Comparison of ENCODE assay signal across 8 cellular contexts in the genomic region with DNA sequence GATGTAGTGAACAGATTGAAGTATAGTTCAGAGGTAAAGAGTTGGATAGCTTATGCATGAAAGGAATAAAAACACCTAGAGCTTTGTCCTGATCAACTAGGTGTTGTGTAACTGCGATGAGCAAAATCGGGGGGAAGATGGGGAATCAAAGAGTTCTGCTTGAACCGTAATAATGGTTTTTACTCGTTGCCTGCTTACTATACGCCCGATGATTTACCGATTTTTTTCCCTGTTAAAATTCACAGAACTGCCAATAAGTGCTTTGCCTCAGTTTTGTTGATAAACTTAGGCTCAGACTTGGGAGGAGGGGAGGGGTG. TPM values are rescaled to one million over a fixed set of nuclear protein-coding genes. Genes with fewer than 3 reads are reported as not detected.
DNase-seq lines count a peak whose midpoint lies in the region; ATAC-seq and TF ChIP-seq lines count a peak whose summit lies in the region.

No MANE protein-coding gene starts in this region.

- H3K27ac Mint-ChIP-seq in naive B cell, result peak overlapping the region; percentile 96 to 99 (median 98)

- no peaks in the 10 kb centered on the region for H3K36me3 Mint-ChIP-seq in naive B cell

- H3K9me3 Mint-ChIP-seq in naive B cell, result no peaks in the 10 kb centered on the region

- ATAC-seq in naive B cell (ENCODE audit: low read depth in 2 of 2) (no peak), HG02798 (IDR thresholded peaks at IDR 0.05; ENCODE audit: poor library complexity, unreplicated experiment) (no peak)

- H3K9me3 ChIP-seq in AG04450 (ENCODE audit: control insufficient read depth, insufficient read depth, low read length), result no peaks in the 10 kb centered on the region; the same call in 1 of the 2 replicates

- peak overlapping the region; percentile 90 to 99 (median 96) for H3K4me3 Mint-ChIP-seq in naive B cell

- H3K4me3 ChIP-seq in AG04450 (ENCODE audit: low read depth, low read length) (peak overlapping the region; percentile 76), choroid plexus epithelial cell (ENCODE audit: low read depth, low read length) (peak overlapping the region; percentile 62)
- peak overlapping the region; percentile 96 for H3K4me3 ChIP-seq in Jurkat, Clone E6-1 (ENCODE audit: low read length)

- H3K27me3 Mint-ChIP-seq in naive B cell, result no peaks in the 10 kb centered on the region

- no peak overlapping the region for H3K27ac ChIP-seq in AG04450 (ENCODE audit: low read depth, low read length)

- CTCF ChIA-PET in AG04450 (lab: Charles Lee), result interaction anchor here (0.7 to 10.3 kb wide), 5 partner anchors 46 to 626 kb away, joined by 3 to 78 read pairs (median 7); no protein-coding TSS in a partner anchor

- DNase-seq in AG04450 (ENCODE audit: low read depth, low spot score) (no peak), choroid plexus epithelial cell (ENCODE audit: low read depth) (no peak), naive B cell (no peak), GM19240 (ENCODE audit: insufficient read length, low spot score) (no peak), RPMI8226 (no peak)
- DNase-seq in Jurkat, Clone E6-1 (ENCODE audit: low read depth, low spot score), result no peak
- no peak for DNase-seq in stimulated activated CD4-positive, alpha-beta T cell treated with anti-CD3 and anti-CD28 coated beads, Interleukin-4, amount 100 ng/mL, for 4 hours

- H3K4me1 Mint-ChIP-seq in naive B cell, result peaks cover 33 to 53% (median 51%) of the 10 kb centered on the region in 3 donors

- no peaks in the 10 kb centered on the region for H3K27me3 ChIP-seq in AG04450 (ENCODE audit: control insufficient read depth, insufficient read depth, low read length)

- no peak for TF ChIP-seq CTCF in AG04450 (IDR thresholded peaks at IDR 0.05; ENCODE audit: low read depth, low read length)
- TF ChIP-seq CTCF in choroid plexus epithelial cell (conservative IDR thresholded peaks at IDR 0.05; ENCODE audit: low read depth, low read length), result no peak

- POLR2A ChIA-PET in AG04450 (lab: Yijun Ruan, JAX), result interaction anchor here (0.5 to 2.2 kb wide), 7 partner anchors 10 to 984 kb away, joined by 3 to 27 read pairs (median 3); a partner anchor contains a TSS

RNA-seq across cellular contexts. Expression of a gene that starts 0.8 kb away (rescaled TPM):
- polyA plus RNA-seq in AG04450 (2011; rRNA removed), result 43.6 and 56.2 TPM in 2 replicates
- polyA minus RNA-seq in AG04450 (2011; rRNA and poly(A)+ RNA removed), result 12.6 and 17.5 TPM in 2 replicates
- polyA plus RNA-seq in Jurkat, Clone E6-1 (2012; ENCODE audit: insufficient read depth, insufficient read length), result 57.3 TPM
- 10 to 100 TPM; 31.3 to 41.1 (median 37.7) TPM for polyA plus RNA-seq in naive B cell (ENCODE audit: low read depth in 6 of 6)

RNA-seq across cellular contexts. Expression of a gene that starts 2.6 kb away (rescaled TPM):
- polyA plus RNA-seq in AG04450 (2011; rRNA removed), result 10.5 and 13.1 TPM in 2 replicates
- polyA minus RNA-seq in AG04450 (2011; rRNA and poly(A)+ RNA removed), result 10.7 and 14.7 TPM in 2 replicates
- 25.2 TPM for polyA plus RNA-seq in Jurkat, Clone E6-1 (2012; ENCODE audit: insufficient read depth, insufficient read length)
- 10 to 100 TPM; 12.0 to 32.7 (median 19.7) TPM for polyA plus RNA-seq in naive B cell (ENCODE audit: low read depth in 6 of 6)

RNA-seq across cellular contexts. Expression of a gene that starts 25.6 kb away (rescaled TPM):
- polyA plus RNA-seq in AG04450 (2011; rRNA removed) (1.6 and 2.0 TPM in 2 replicates), naive B cell (ENCODE audit: low read depth in 6 of 6) (not detected)
- 1.3 and 1.6 TPM in 2 replicates for polyA minus RNA-seq in AG04450 (2011; rRNA and poly(A)+ RNA removed)
- 5.3 TPM for polyA plus RNA-seq in Jurkat, Clone E6-1 (2012; ENCODE audit: insufficient read depth, insufficient read length)

RNA-seq across cellular contexts. Expression of a gene that starts 43.1 kb away (rescaled TPM):
- not detected in 2 replicates for polyA plus RNA-seq in AG04450 (2011; rRNA removed)
- not detected in 2 replicates for polyA minus RNA-seq in AG04450 (2011; rRNA and poly(A)+ RNA removed)
- polyA plus RNA-seq in Jurkat, Clone E6-1 (2012; ENCODE audit: insufficient read depth, insufficient read length), result not detected
- polyA plus RNA-seq in naive B cell (ENCODE audit: low read depth in 6 of 6), result not detected
